ENCODE assay signal across 9 cellular contexts in genomic region chr3:178320481-178321352, GRCh38.
DNase-seq lines count a peak whose midpoint lies in the region; ATAC-seq, FAIRE-seq and TF ChIP-seq lines count a peak whose summit lies in the region.
"Had no signal": no experiment of that assay in that cellular context is flagged by ENCODE, and none has a peak within 500 bp of the region (broad histone marks: within the 10 kb centered on the region; RNA-seq: fewer than 3 reads in every experiment).

No MANE protein-coding gene starts in this region.

- H3K27ac ChIP-seq in A673 (ENCODE audit: low read depth, low read length, poor library complexity, severe bottlenecking) = no peak overlapping the region
- H3K27ac ChIP-seq in lower lobe of right lung = no peak overlapping the region

- H3K36me3 Mint-ChIP-seq in activated naive CD4-positive, alpha-beta T cell treated with anti-CD3 and anti-CD28 coated beads, Interleukin-2, amount 50 U/mL, for 72 hours = no peaks in the 10 kb centered on the region

- ATAC-seq in lower lobe of right lung = peak; percentile 83 to 95
- no peak for ATAC-seq in GM18870 (IDR thresholded peaks at IDR 0.05; ENCODE audit: unreplicated experiment)
- no peak for ATAC-seq in activated naive CD4-positive, alpha-beta T cell treated with anti-CD3 and anti-CD28 coated beads, Interleukin-2, amount 50 U/mL, for 72 hours
- no peak for ATAC-seq in GM21367 (IDR thresholded peaks at IDR 0.05; ENCODE audit: unreplicated experiment)

- no peak for TF ChIP-seq CTCF in A673 (conservative IDR thresholded peaks at IDR 0.05; ENCODE audit: low read depth, low read length)
- TF ChIP-seq CTCF in cardiac fibroblast (IDR thresholded peaks at IDR 0.05; ENCODE audit: low read depth, low read length) = no peak
- no peak for TF ChIP-seq CTCF in lower lobe of right lung (IDR thresholded peaks at IDR 0.05)

- H3K9me3 ChIP-seq in A673 (ENCODE audit: low read depth, low read length, poor library complexity, severe bottlenecking) (no peaks in the 10 kb centered on the region), lower lobe of right lung (no peaks in the 10 kb centered on the region)

- POLR2A ChIA-PET in A673 (lab: Charles Lee; ENCODE audit: low non-redundant PET) = interaction anchor here (0.7 kb wide), 1 partner anchor 14 kb away, joined by 4 read pairs; no protein-coding TSS in a partner anchor

- H3K4me1 ChIP-seq in A673 (ENCODE audit: insufficient read depth, low read length, poor library complexity, severe bottlenecking) = peaks cover 30% of the 10 kb centered on the region
- H3K4me1 ChIP-seq in lower lobe of right lung = peaks cover 24% of the 10 kb centered on the region

- H3K36me3 ChIP-seq in A673 (ENCODE audit: insufficient read depth, low read length, poor library complexity, severe bottlenecking) = no peaks in the 10 kb centered on the region
- no peaks in the 10 kb centered on the region for H3K36me3 ChIP-seq in lower lobe of right lung

- no peak for FAIRE-seq in GM12891 (lab: Jason Lieb, UNC)

- CTCF ChIA-PET in A673 (lab: Charles Lee) = no interaction called here

- no TSS peak for BruUV-seq in A673 (replicated peaks; lab: Mats Ljungman, UMichigan)

- H3K27ac Mint-ChIP-seq in activated naive CD4-positive, alpha-beta T cell treated with anti-CD3 and anti-CD28 coated beads, Interleukin-2, amount 50 U/mL, for 72 hours = no peak overlapping the region
- H3K27ac Mint-ChIP-seq: T-helper 1 cell treated with Interleukin-12 subunit alpha and Interleukin-12 subunit beta and Interleukin-4 antibody, amounts not matched to agents 30 μg/mL and 1 μg/mL, for 36 hours had no signal

- H3K27me3 ChIP-seq in A673 (replicated peaks; ENCODE audit: insufficient read depth, low read depth, low read length, poor library complexity) (no peaks in the 10 kb centered on the region), lower lobe of right lung (ENCODE audit: low read depth) (no peaks in the 10 kb centered on the region)

- DNase-seq in A673 (ENCODE audit: low spot score) (peak; percentile 60), LHCN-M2 (ENCODE audit: low read depth) (peak; percentile 86), cardiac fibroblast (ENCODE audit: low read depth in 2 of 2) (peak; percentile 67 to 70), lower lobe of right lung (no peak), GM12891 (ENCODE audit: insufficient read length, low spot score) (no peak)
- DNase-seq in activated naive CD4-positive, alpha-beta T cell treated with anti-CD3 and anti-CD28 coated beads, Interleukin-2, amount 50 U/mL, for 72 hours (ENCODE audit: low spot score in 2 of 2) = no peak

- intact Hi-C loops in A673 (cut with micrococcal nuclease; ENCODE audit: unreplicated experiment) (loop anchor here (10.0 kb wide), 3 partner anchors 236 to 1266 kb away; partner anchors contain the start of gene TBL1XR1), lower lobe of right lung (cut with DNase I) (no loop called here)

- no peaks in the 10 kb centered on the region for H3K9me3 Mint-ChIP-seq in activated naive CD4-positive, alpha-beta T cell treated with anti-CD3 and anti-CD28 coated beads, Interleukin-2, amount 50 U/mL, for 72 hours
- H3K9me3 Mint-ChIP-seq: T-helper 1 cell treated with Interleukin-12 subunit alpha and Interleukin-12 subunit beta and Interleukin-4 antibody, amounts not matched to agents 30 μg/mL and 1 μg/mL, for 36 hours had no signal

- no peak for TF ChIP-seq POLR2A in GM12891 (IDR thresholded peaks at IDR 0.05; ENCODE audit: low read depth, low read length)

- H3K4me3 ChIP-seq in A673 (ENCODE audit: low read depth, low read length, poor library complexity, severe bottlenecking) = no peak overlapping the region
- no peak overlapping the region for H3K4me3 ChIP-seq in cardiac fibroblast (replicated peaks in 1 of 2; ENCODE audit: low read depth in 2 of 2, low read length in 2 of 2)
- H3K4me3 ChIP-seq in lower lobe of right lung = no peak overlapping the region

TF ChIP-seq in GM12891, 5 proteins besides CTCF, POLR2A, EP300 and RAD21:
- TF ChIP-seq TAF1 (IDR thresholded peaks at IDR 0.05; ENCODE audit: low read depth, low read length) = no peak
- no peak for TF ChIP-seq POLR2AphosphoS5 (IDR thresholded peaks at IDR 0.05; ENCODE audit: low read depth, low read length)
- TF ChIP-seq SPI1 (IDR thresholded peaks at IDR 0.05; ENCODE audit: low read depth, low read length) = no peak
- no peak for TF ChIP-seq PAX5 (IDR thresholded peaks at IDR 0.05; ENCODE audit: insufficient read depth, low read length, severe bottlenecking)
- no peak for TF ChIP-seq POU2F2 (IDR thresholded peaks at IDR 0.05; ENCODE audit: low read depth, low read length)

Comparison
In these comparisons a context has a peak if more than half of its experiments do, and no peak if none do; other contexts are left out.
1. DNase-seq: peak in A673 (single experiment), LHCN-M2 (single experiment) and cardiac fibroblast (2 of 2); none in lower lobe of right lung (single experiment), GM12891 (single experiment) and activated naive CD4-positive, alpha-beta T cell treated with anti-CD3 and anti-CD28 coated beads, Interleukin-2, amount 50 U/mL, for 72 hours (0 of 2).
2. ATAC-seq: peak in lower lobe of right lung (2 of 2); none in GM18870 (single experiment), activated naive CD4-positive, alpha-beta T cell treated with anti-CD3 and anti-CD28 coated beads, Interleukin-2, amount 50 U/mL, for 72 hours (0 of 2) and GM21367 (single experiment).